ENCODE assay signal across 8 cellular contexts in the genomic region with DNA sequence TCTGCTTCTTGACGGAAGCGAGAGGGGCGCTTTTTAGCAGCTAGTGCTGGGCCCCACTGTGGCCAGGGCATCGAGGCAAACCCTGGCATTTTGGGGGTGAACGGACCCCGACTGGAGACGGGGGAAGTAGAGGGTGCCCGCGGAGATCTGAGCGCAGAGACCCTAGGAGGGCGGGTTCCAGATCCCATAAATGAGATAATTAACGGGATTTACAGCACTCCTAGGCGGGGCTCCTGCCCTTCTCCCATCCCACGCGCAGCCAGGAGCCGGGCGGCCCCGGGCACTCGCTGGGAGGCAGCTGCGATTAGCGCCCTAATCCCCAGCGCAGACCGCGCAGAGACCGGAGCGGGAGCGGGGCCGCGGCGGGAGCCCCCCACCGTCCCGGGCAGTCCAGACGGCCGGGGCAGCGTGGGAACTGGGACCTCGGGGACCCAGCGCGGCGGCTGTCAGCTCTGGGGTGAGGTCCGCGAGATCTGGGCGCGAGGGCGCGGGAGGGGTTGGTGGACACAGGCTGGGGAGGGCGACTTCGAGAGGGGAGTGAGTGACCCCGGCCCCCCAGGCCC. TPM values are rescaled to one million over a fixed set of nuclear protein-coding genes. Genes with fewer than 3 reads are reported as not detected.
DNase-seq lines count a peak whose midpoint lies in the region; TF ChIP-seq lines count a peak whose summit lies in the region.

No MANE protein-coding gene starts in this region.

- peak; percentile 59 for DNase-seq in activated CD8-positive, alpha-beta memory T cell treated with anti-CD3 and anti-CD28 coated beads for 24 hours
- no peak for DNase-seq in activated CD8-positive, alpha-beta memory T cell treated with anti-CD3 and anti-CD28 coated beads, Interleukin-2, amount 50 U/mL, for 48 hours
- DNase-seq in brain microvascular endothelial cell (no peak), tibial nerve (ENCODE audit: low spot score in 2 of 2) (no peak), RPMI8226 (no peak), KBM-7 (no peak)
- no peak for DNase-seq in stimulated activated CD8-positive, alpha-beta memory T cell treated with anti-CD3 and anti-CD28 coated beads, Interleukin-4, amount 100 ng/mL, for 48 hours

- no peak overlapping the region for H3K27ac ChIP-seq in brain microvascular endothelial cell
- peak overlapping the region; percentile 6 to 46 for H3K27ac ChIP-seq in liver (ENCODE audit: low read depth in 1 of 2, low read length in 2 of 2)
- peak overlapping the region; percentile 64 to 93 (median 84) for H3K27ac ChIP-seq in tibial nerve

- no peak overlapping the region for H3K9ac ChIP-seq in liver (ENCODE audit: low read depth in 1 of 2, low read length in 2 of 2)

- H3K36me3 ChIP-seq in brain microvascular endothelial cell (replicated peaks) (no peaks in the 10 kb centered on the region), liver (ENCODE audit: control insufficient read depth in 4 of 4, insufficient read depth in 3 of 4, low read depth in 1 of 4, low read length in 3 of 4) (no peaks in the 10 kb centered on the region), tibial nerve (no peaks in the 10 kb centered on the region)

- H3K4me1 ChIP-seq in liver (ENCODE audit: control insufficient read depth in 4 of 4, insufficient read depth in 4 of 4, low read length in 3 of 4), result peaks cover 0 to 8% (median 4%) of the 10 kb centered on the region in 4 donors
- H3K4me1 ChIP-seq in tibial nerve, result peaks cover 0 to 49% (median 2%) of the 10 kb centered on the region in 4 donors

- in situ Hi-C loops in brain microvascular endothelial cell (cut with HindIII; ENCODE audit: low pct_ligation_motif_present, low sequenced_read_pairs), result no loop called here
- in situ Hi-C loops in KBM-7 (cut with MboI; ENCODE audit: low pct_unique_long_range_greater_than_20kb, low sequenced_read_pairs), result no loop called here

- TF ChIP-seq CTCF in brain microvascular endothelial cell (IDR thresholded peaks at IDR 0.05; ENCODE audit: low read depth, low read length, missing control alignments) (no peak), liver (IDR thresholded peaks at IDR 0.05; ENCODE audit: low read depth, low read length, missing input control) (no peak), tibial nerve (IDR thresholded peaks at IDR 0.05) (no peak)

- no peak for TF ChIP-seq POLR2A in tibial nerve (IDR thresholded peaks at IDR 0.05)

- H3K4me3 ChIP-seq in brain microvascular endothelial cell (ENCODE audit: low read depth, low read length), result peak overlapping the region; percentile 74
- H3K4me3 ChIP-seq in liver (ENCODE audit: low read depth in 1 of 3, low read length in 3 of 3), result peak overlapping the region; percentile 29 to 74 (median 61)
- peak overlapping the region; percentile 53 to 92 (median 78) for H3K4me3 ChIP-seq in tibial nerve

- 26% methylated on average over 48 of the region's 48 CpGs for WGBS in liver
- 11 to 17% methylated on average over 21 to 31 of the region's 48 CpGs for WGBS in tibial nerve, 2 donors

- H3K9me3 ChIP-seq in liver (ENCODE audit: control insufficient read depth in 4 of 4, low read length in 3 of 4), result no peaks in the 10 kb centered on the region
- no peaks in the 10 kb centered on the region for H3K9me3 ChIP-seq in tibial nerve

- H3K27me3 ChIP-seq in brain microvascular endothelial cell (replicated peaks) (no peaks in the 10 kb centered on the region), liver (ENCODE audit: control insufficient read depth in 4 of 4, insufficient read depth in 4 of 4, low read length in 3 of 4) (no peaks in the 10 kb centered on the region), tibial nerve (peaks cover 0 to 4% of the 10 kb centered on the region in 2 donors)

- no peak for TF ChIP-seq EP300 in tibial nerve (IDR thresholded peaks at IDR 0.05)

- no peak for TF ChIP-seq RAD21 in liver (IDR thresholded peaks at IDR 0.05)

TF ChIP-seq in liver, 16 proteins besides CTCF, POLR2A, EP300 and RAD21:
- TF ChIP-seq FOXA2 (IDR thresholded peaks at IDR 0.05), result no peak
- TF ChIP-seq GABPA (IDR thresholded peaks at IDR 0.05 in 1 of 2, conservative IDR thresholded peaks at IDR 0.05 in 1 of 2), result no peak
- TF ChIP-seq, protein P1, sequence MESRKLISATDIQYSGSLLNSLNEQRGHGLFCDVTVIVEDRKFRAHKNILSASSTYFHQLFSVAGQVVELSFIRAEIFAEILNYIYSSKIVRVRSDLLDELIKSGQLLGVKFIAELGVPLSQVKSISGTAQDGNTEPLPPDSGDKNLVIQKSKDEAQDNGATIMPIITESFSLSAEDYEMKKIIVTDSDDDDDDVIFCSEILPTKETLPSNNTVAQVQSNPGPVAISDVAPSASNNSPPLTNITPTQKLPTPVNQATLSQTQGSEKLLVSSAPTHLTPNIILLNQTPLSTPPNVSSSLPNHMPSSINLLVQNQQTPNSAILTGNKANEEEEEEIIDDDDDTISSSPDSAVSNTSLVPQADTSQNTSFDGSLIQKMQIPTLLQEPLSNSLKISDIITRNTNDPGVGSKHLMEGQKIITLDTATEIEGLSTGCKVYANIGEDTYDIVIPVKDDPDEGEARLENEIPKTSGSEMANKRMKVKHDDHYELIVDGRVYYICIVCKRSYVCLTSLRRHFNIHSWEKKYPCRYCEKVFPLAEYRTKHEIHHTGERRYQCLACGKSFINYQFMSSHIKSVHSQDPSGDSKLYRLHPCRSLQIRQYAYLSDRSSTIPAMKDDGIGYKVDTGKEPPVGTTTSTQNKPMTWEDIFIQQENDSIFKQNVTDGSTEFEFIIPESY (IDR thresholded peaks at IDR 0.05), result no peak
- TF ChIP-seq EGR1 (IDR thresholded peaks at IDR 0.05; ENCODE audit: low read depth in 2 of 2), result no peak
- TF ChIP-seq, protein P2, sequence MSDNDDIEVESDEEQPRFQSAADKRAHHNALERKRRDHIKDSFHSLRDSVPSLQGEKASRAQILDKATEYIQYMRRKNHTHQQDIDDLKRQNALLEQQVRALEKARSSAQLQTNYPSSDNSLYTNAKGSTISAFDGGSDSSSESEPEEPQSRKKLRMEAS (IDR thresholded peaks at IDR 0.05), result no peak
- TF ChIP-seq YY1 (IDR thresholded peaks at IDR 0.05), result no peak
- TF ChIP-seq NR2F2 (IDR thresholded peaks at IDR 0.05), result no peak
- TF ChIP-seq, protein P3, sequence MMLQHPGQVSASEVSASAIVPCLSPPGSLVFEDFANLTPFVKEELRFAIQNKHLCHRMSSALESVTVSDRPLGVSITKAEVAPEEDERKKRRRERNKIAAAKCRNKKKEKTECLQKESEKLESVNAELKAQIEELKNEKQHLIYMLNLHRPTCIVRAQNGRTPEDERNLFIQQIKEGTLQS (IDR thresholded peaks at IDR 0.05), result no peak
- no peak for TF ChIP-seq HNF4G (IDR thresholded peaks at IDR 0.05)
- no peak for TF ChIP-seq JUND (IDR thresholded peaks at IDR 0.05)
- no peak for TF ChIP-seq SP1 (IDR thresholded peaks at IDR 0.05)
- TF ChIP-seq HNF4A (conservative IDR thresholded peaks at IDR 0.05), result no peak
- TF ChIP-seq, protein P4, sequence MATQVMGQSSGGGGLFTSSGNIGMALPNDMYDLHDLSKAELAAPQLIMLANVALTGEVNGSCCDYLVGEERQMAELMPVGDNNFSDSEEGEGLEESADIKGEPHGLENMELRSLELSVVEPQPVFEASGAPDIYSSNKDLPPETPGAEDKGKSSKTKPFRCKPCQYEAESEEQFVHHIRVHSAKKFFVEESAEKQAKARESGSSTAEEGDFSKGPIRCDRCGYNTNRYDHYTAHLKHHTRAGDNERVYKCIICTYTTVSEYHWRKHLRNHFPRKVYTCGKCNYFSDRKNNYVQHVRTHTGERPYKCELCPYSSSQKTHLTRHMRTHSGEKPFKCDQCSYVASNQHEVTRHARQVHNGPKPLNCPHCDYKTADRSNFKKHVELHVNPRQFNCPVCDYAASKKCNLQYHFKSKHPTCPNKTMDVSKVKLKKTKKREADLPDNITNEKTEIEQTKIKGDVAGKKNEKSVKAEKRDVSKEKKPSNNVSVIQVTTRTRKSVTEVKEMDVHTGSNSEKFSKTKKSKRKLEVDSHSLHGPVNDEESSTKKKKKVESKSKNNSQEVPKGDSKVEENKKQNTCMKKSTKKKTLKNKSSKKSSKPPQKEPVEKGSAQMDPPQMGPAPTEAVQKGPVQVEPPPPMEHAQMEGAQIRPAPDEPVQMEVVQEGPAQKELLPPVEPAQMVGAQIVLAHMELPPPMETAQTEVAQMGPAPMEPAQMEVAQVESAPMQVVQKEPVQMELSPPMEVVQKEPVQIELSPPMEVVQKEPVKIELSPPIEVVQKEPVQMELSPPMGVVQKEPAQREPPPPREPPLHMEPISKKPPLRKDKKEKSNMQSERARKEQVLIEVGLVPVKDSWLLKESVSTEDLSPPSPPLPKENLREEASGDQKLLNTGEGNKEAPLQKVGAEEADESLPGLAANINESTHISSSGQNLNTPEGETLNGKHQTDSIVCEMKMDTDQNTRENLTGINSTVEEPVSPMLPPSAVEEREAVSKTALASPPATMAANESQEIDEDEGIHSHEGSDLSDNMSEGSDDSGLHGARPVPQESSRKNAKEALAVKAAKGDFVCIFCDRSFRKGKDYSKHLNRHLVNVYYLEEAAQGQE (IDR thresholded peaks at IDR 0.05), result no peak
- TF ChIP-seq RXRA (IDR thresholded peaks at IDR 0.05), result no peak

RNA-seq across cellular contexts. Expression of a gene that starts 0.7 kb away (rescaled TPM):
- total RNA-seq in liver (1 to 10 TPM; 1.1 to 3.2 TPM), tibial nerve (10 to 100 TPM; 30.0 to 65.3 (median 44.2) TPM)
- 1 to 10 TPM in 1 of 2 donors, under 1 TPM in 1; 0.77 to 1.1 TPM for polyA plus RNA-seq in liver

Comparison
In these comparisons a context has a peak if more than half of its experiments do, and no peak if none do; other contexts are left out.
1. RNA of a gene that starts 0.7 kb away (total RNA-seq): 30.0 to 65.3 TPM in tibial nerve; 1.1 to 3.2 TPM in liver; every median in the first group is over 4 times any median in the second.
2. Peak in every context shown above with its lines, with median percentiles within 50 percentile points of each other: H3K4me3 ChIP-seq.